Comparison of ENCODE assay signal across 11 cellular contexts in the genomic region with DNA sequence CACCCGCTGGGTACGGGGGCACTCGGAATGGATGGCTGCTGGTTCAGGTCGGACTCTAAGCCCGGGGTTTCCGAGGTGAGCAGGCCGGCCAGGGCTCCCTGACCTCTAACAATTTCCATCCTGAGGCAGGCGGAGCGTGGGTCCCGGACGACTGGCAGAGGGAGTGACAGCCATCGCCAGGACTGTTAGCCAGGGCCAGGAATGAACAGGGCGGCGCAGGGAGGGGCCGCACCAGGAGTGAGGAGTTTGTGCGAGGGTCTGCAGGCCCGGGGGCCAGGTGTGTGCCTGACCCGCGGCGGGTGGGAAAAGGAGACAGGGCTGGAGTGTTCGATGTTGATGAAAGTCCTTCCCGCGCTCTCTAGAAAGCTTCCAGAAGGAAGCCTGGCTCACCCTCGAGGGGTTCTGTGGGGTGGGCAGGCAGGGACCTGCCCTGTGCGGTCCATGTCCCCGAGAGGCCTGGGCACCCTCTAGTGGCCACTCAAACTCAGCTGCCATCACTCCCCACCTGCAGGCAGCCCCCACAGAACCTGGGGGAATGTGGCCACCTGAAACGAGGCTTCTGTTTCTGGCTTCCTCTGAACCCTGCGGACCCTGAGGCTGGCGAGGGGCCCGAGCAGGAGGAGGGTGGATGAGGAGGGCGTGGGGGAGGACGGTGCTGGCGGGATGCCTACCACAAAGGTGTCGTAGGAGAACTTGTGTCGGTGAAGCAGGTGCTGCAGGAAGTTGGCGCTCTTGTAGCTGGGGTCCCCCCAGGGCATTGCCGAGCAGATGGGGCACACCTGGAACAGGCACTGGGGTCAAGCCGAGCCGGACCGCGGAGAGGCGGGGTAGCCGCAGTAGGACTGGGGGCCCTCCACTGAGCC. TPM values are rescaled to one million over a fixed set of nuclear protein-coding genes. Genes with fewer than 3 reads are reported as not detected.
A peak's percentile ranks its signal among the peaks of the same experiment; 100 is the strongest.
DNase-seq lines count a peak whose midpoint lies in the region; ATAC-seq and TF ChIP-seq lines count a peak whose summit lies in the region.
"Had no signal": no experiment of that assay in that cellular context is flagged by ENCODE, and none has a peak within 500 bp of the region (broad histone marks: within the 10 kb centered on the region; RNA-seq: fewer than 3 reads in every experiment).

No MANE protein-coding gene starts in this region.

- TF ChIP-seq POLR2A in IMR-90 (IDR thresholded peaks at IDR 0.05; ENCODE audit: low read depth, low read length): no peak

- POLR2A ChIA-PET in IMR-90 (lab: Charles Lee; ENCODE audit: unreplicated experiment): no interaction called here

- no peak overlapping the region for H3K56ac ChIP-seq in IMR-90 (ENCODE audit: extremely low read depth, insufficient read depth, low read length)

- 93% methylated on average over 14 of the region's 43 CpGs; no CpG with 5 or more reads in 1 of the 2 experiments for WGBS in IMR-90 (ENCODE audit: extremely low coverage in 2 of 2, insufficient read length in 1 of 2), 2 experiments
- WGBS in psoas muscle, 3 donors: 82 to 89% (median 87%) methylated on average over 43 of the region's 43 CpGs

- H3K14ac ChIP-seq in IMR-90 (replicated peaks; ENCODE audit: low read depth, low read length): no peak overlapping the region

- H2BK15ac ChIP-seq in IMR-90 (ENCODE audit: low read depth, low read length): no peak overlapping the region

- no peaks in the 10 kb centered on the region; the same call in none of the 2 replicates for H3K9me1 ChIP-seq in IMR-90 (ENCODE audit: insufficient read depth, low read length)

- H3K9me3 ChIP-seq in IMR-90 (ENCODE audit: control insufficient read depth, insufficient read depth, low read length): no peaks in the 10 kb centered on the region
- no peaks in the 10 kb centered on the region for H3K9me3 ChIP-seq in psoas muscle

- H3K36me3 Mint-ChIP-seq in dendritic cell treated with granulocyte-macrophage colony-stimulating factor and Interleukin-4, amounts not matched to agents 40 ng/mL and 50 ng/mL, for 4 days (ENCODE audit: low read depth): peaks cover 91% of the 10 kb centered on the region

- no peak overlapping the region for H3K4me3 Mint-ChIP-seq in dendritic cell treated with granulocyte-macrophage colony-stimulating factor and Interleukin-4, amounts not matched to agents 40 ng/mL and 50 ng/mL, for 4 days

- no peak overlapping the region for H4K91ac ChIP-seq in IMR-90 (ENCODE audit: insufficient read depth, low read depth, low read length)

- H3K9me3 Mint-ChIP-seq in dendritic cell treated with granulocyte-macrophage colony-stimulating factor and Interleukin-4, amounts not matched to agents 40 ng/mL and 50 ng/mL, for 4 days: no peaks in the 10 kb centered on the region

- peaks cover 1% of the 10 kb centered on the region for H3K27me3 Mint-ChIP-seq in dendritic cell treated with granulocyte-macrophage colony-stimulating factor and Interleukin-4, amounts not matched to agents 40 ng/mL and 50 ng/mL, for 4 days

- BruUV-seq in IMR-90 (replicated peaks; lab: Mats Ljungman, UMichigan): no TSS peak

- intact Hi-C loops in IMR-90 (cut with micrococcal nuclease): no loop called here
- intact Hi-C loops in dendritic cell treated with granulocyte-macrophage colony-stimulating factor and Interleukin-4, amounts not matched to agents 40 ng/mL and 50 ng/mL, for 4 days (cut with micrococcal nuclease): no loop called here
- intact Hi-C loops in psoas muscle (cut with DNase I): no loop called here

- H2AK9ac ChIP-seq in IMR-90 (replicated peaks; ENCODE audit: low read depth, low read length, poor library complexity): peak overlapping the region; percentile 82

- peaks cover 85% of the 10 kb centered on the region for H3K4me1 Mint-ChIP-seq in dendritic cell treated with granulocyte-macrophage colony-stimulating factor and Interleukin-4, amounts not matched to agents 40 ng/mL and 50 ng/mL, for 4 days (ENCODE audit: low read depth)

- H2BK5ac ChIP-seq in IMR-90 (ENCODE audit: low read depth, low read length, poor library complexity, severe bottlenecking): no peak overlapping the region

- no peaks in the 10 kb centered on the region for H3K27me3 ChIP-seq in IMR-90 (ENCODE audit: control insufficient read depth, insufficient read depth, low read length)
- H3K27me3 ChIP-seq in psoas muscle (ENCODE audit: insufficient read depth in 3 of 3, low read length in 2 of 3): no peaks in the 10 kb centered on the region

- H4K20me1 ChIP-seq in IMR-90 (ENCODE audit: insufficient read depth, low read length): no peaks in the 10 kb centered on the region; the same call in 1 of the 2 replicates

- no peak overlapping the region for H3K27ac ChIP-seq in IMR-90 (ENCODE audit: insufficient read depth, low read length)
- no peak overlapping the region for H3K27ac ChIP-seq in psoas muscle

- H3K4me1 ChIP-seq in IMR-90 (ENCODE audit: control insufficient read depth, insufficient read depth, low read length) (peaks cover 8% of the 10 kb centered on the region), psoas muscle (peaks cover 12% of the 10 kb centered on the region)

- no peak overlapping the region for H3K9ac ChIP-seq in IMR-90 (ENCODE audit: low read depth, low read length)

- H4K5ac ChIP-seq in IMR-90 (ENCODE audit: low read depth, low read length): no peak overlapping the region

- no peak overlapping the region for H3K23ac ChIP-seq in IMR-90 (ENCODE audit: low read depth, low read length)

- no peak overlapping the region for H3K18ac ChIP-seq in IMR-90 (ENCODE audit: low read depth, low read length)

- H2AK5ac ChIP-seq in IMR-90 (ENCODE audit: low read depth, low read length): no peak overlapping the region

- H3K4me3 ChIP-seq in IMR-90 (ENCODE audit: insufficient read depth, low read depth, low read length) (no peak overlapping the region), psoas muscle (no peak overlapping the region)

- peaks cover 33% of the 10 kb centered on the region for H3K36me3 ChIP-seq in IMR-90 (ENCODE audit: control insufficient read depth, insufficient read depth, low read length)
- peaks cover 3 to 59% of the 10 kb centered on the region in 2 donors for H3K36me3 ChIP-seq in psoas muscle (ENCODE audit: insufficient read depth in 1 of 2, low read depth in 1 of 2)

- no peak overlapping the region for H2BK120ac ChIP-seq in IMR-90 (ENCODE audit: low read depth, low read length)

- peak overlapping the region; percentile 42 for H3K27ac Mint-ChIP-seq in dendritic cell treated with granulocyte-macrophage colony-stimulating factor and Interleukin-4, amounts not matched to agents 40 ng/mL and 50 ng/mL, for 4 days

- H2BK20ac ChIP-seq in IMR-90 (ENCODE audit: low read depth, low read length): no peak overlapping the region

- peak; percentile 13; the same call in 1 of the 2 replicates for TF ChIP-seq CTCF in IMR-90 (conservative IDR thresholded peaks at IDR 0.05; ENCODE audit: low read depth, low read length)
- TF ChIP-seq CTCF in psoas muscle (IDR thresholded peaks at IDR 0.05): peak; percentile 38

- H4K8ac ChIP-seq in IMR-90 (ENCODE audit: low read depth in 2 of 2, low read length in 2 of 2): no peak overlapping the region

- TF ChIP-seq RAD21 in IMR-90 (IDR thresholded peaks at IDR 0.05; ENCODE audit: low read length): no peak

- no peak for ATAC-seq in IMR-90 (ENCODE audit: low read depth)
- ATAC-seq in psoas muscle: peak; percentile 28 to 50 (median 40)
- no peak for ATAC-seq in GM19397 (IDR thresholded peaks at IDR 0.05; ENCODE audit: unreplicated experiment)
- ATAC-seq: sciatic nerve had no signal

- dilution Hi-C loops in IMR-90 (cut with HindIII; ENCODE audit: low sequenced_read_pairs, unreplicated experiment): no loop called here

- in situ Hi-C loops in IMR-90 (cut with MboI; ENCODE audit: low sequenced_read_pairs): no loop called here

- CTCF ChIA-PET in IMR-90 (lab: Yijun Ruan, JAX): interaction anchor here (0.6 kb wide), 1 partner anchor 68 kb away, joined by 4 read pairs; no protein-coding TSS in a partner anchor

- peak; percentile 46 for DNase-seq in activated T-cell treated with anti-CD3 and anti-CD28 coated beads, Interleukin-2, amount 50 U/mL, for 1 hour
- DNase-seq in activated T-cell treated with anti-CD3 and anti-CD28 coated beads for 4 hours (no peak), IMR-90 (no peak), psoas muscle (no peak), SKM-1 treated with dmso at 0.1 percent for 144 hours (lab: John Stamatoyannopoulos, UW; ENCODE audit: unreplicated experiment) (no peak)
- DNase-seq in NK-92 treated with Interleukin-12 subunit alpha and Interleukin-12 subunit beta, amount 100 ng/mL, for 24 hours (lab: John Stamatoyannopoulos, UW): no peak
- DNase-seq: anterior cingulate cortex, NCI-H1436 treated with DMSO at 0.1 percent for 48 hours had no signal

- peaks cover 0 to 31% of the 10 kb centered on the region in 2 experiments; a peak in 3 of 4 replicates for H3K79me1 ChIP-seq in IMR-90 (ENCODE audit: low read depth in 1 of 2, low read length in 2 of 2)

- no peak overlapping the region for H3K4me2 ChIP-seq in IMR-90 (ENCODE audit: low read depth, low read length)

- no peak overlapping the region for H2AFZ ChIP-seq in IMR-90 (replicated peaks; ENCODE audit: low read length, poor library complexity)

- no peak overlapping the region for H3K4ac ChIP-seq in IMR-90 (ENCODE audit: low read depth, low read length)

RNA-seq across cellular contexts. Expression of gene RNF166, which starts 8.1 kb away (rescaled TPM):
- total RNA-seq in IMR-90 (2012; rRNA removed) (6.9 and 8.1 TPM in 2 replicates), psoas muscle (10 to 100 TPM; 13.4 to 22.9 (median 15.7) TPM)
- polyA plus RNA-seq in IMR-90 (2012; rRNA removed) (17.4 and 24.1 TPM in 2 replicates), psoas muscle (10 to 100 TPM; 10.1 to 14.9 (median 12.1) TPM)
- polyA plus RNA-seq in IMR-90 (2012; cell fraction: cytosol; rRNA removed): 13.4 and 20.8 TPM in 2 replicates
- 31.6 and 83.7 TPM in 2 replicates for polyA plus RNA-seq in IMR-90 (2012; cell fraction: nucleus; rRNA removed; ENCODE audit: low replicate concordance)

RNA-seq across cellular contexts. Expression of gene CTU2, which starts 8.2 kb away (rescaled TPM):
- 12.8 and 12.9 TPM in 2 replicates for total RNA-seq in IMR-90 (2012; rRNA removed)
- 18.4 and 23.4 TPM in 2 replicates for polyA plus RNA-seq in IMR-90 (2012; rRNA removed)
- polyA plus RNA-seq in IMR-90 (2012; cell fraction: cytosol; rRNA removed): 16.4 and 19.7 TPM in 2 replicates
- 25.5 and 154 TPM in 2 replicates for polyA plus RNA-seq in IMR-90 (2012; cell fraction: nucleus; rRNA removed; ENCODE audit: low replicate concordance)
- 10 to 100 TPM; 12.4 to 24.1 (median 19.6) TPM for total RNA-seq in psoas muscle
- 10 to 100 TPM; 20.2 to 24.1 (median 21.9) TPM for polyA plus RNA-seq in psoas muscle

RNA-seq across cellular contexts. Expression of gene SNAI3, which starts 11.8 kb away (rescaled TPM):
- not detected in 2 replicates for total RNA-seq in IMR-90 (2012; rRNA removed)
- polyA plus RNA-seq in IMR-90 (2012; rRNA removed): 0.21 and 0.34 TPM in 2 replicates
- polyA plus RNA-seq in IMR-90 (2012; cell fraction: cytosol; rRNA removed): 0.19 and 0.21 TPM in 2 replicates
- 0.11 and 0.23 TPM in 2 replicates for polyA plus RNA-seq in IMR-90 (2012; cell fraction: nucleus; rRNA removed; ENCODE audit: low replicate concordance)
- total RNA-seq in psoas muscle: 1 to 10 TPM; 1.5 to 8.5 (median 4.0) TPM
- polyA plus RNA-seq in psoas muscle: 1 to 10 TPM; 1.2 to 5.3 (median 3.0) TPM

RNA-seq across cellular contexts. Expression of gene MVD, which starts 35.2 kb away (rescaled TPM):
- 17.2 and 18.3 TPM in 2 replicates for total RNA-seq in IMR-90 (2012; rRNA removed)
- 28.4 and 33.1 TPM in 2 replicates for polyA plus RNA-seq in IMR-90 (2012; rRNA removed)
- 28.1 and 45.4 TPM in 2 replicates for polyA plus RNA-seq in IMR-90 (2012; cell fraction: cytosol; rRNA removed)
- 63.8 and 197 TPM in 2 replicates for polyA plus RNA-seq in IMR-90 (2012; cell fraction: nucleus; rRNA removed; ENCODE audit: low replicate concordance)
- 10 to 100 TPM; 11.7 to 26.8 (median 16.1) TPM for total RNA-seq in psoas muscle
- polyA plus RNA-seq in psoas muscle: 10 to 100 TPM; 13.7 to 19.2 (median 15.9) TPM

RNA-seq across cellular contexts. Expression of gene CYBA, which starts 47.2 kb away (rescaled TPM):
- total RNA-seq in IMR-90 (2012; rRNA removed) (65.6 and 90.5 TPM in 2 replicates), psoas muscle (10 to 100 TPM; 17.1 to 20.2 (median 19.2) TPM)
- polyA plus RNA-seq in IMR-90 (2012; rRNA removed) (169 and 228 TPM in 2 replicates), psoas muscle (10 to 100 TPM in 2 of 3 donors, 1 to 10 TPM in 1; 9.1 to 28.0 (median 24.0) TPM)
- polyA plus RNA-seq in IMR-90 (2012; cell fraction: cytosol; rRNA removed): 205 and 351 TPM in 2 replicates
- 119 and 281 TPM in 2 replicates for polyA plus RNA-seq in IMR-90 (2012; cell fraction: nucleus; rRNA removed; ENCODE audit: low replicate concordance)

Comparison
In these comparisons a context has a peak if more than half of its experiments do, and no peak if none do; other contexts are left out.
1. ATAC-seq: peak in psoas muscle (4 of 4); none in IMR-90 (single experiment) and GM19397 (single experiment).